ENCODE assay signal across 8 cellular contexts in genomic region chr1:103527331-103527730, GRCh38. TPM values are rescaled to one million over a fixed set of nuclear protein-coding genes. Genes with fewer than 3 reads are reported as not detected.
DNase-seq lines count a peak whose midpoint lies in the region; ATAC-seq and TF ChIP-seq lines count a peak whose summit lies in the region.

No MANE protein-coding gene starts in this region.

- H3K4me1 ChIP-seq in Caco-2 (no peaks in the 10 kb centered on the region), HUES48 (ENCODE audit: control insufficient read depth, insufficient read depth, low read length) (peaks cover 14% of the 10 kb centered on the region; the same call in 1 of the 2 replicates)

- no peak overlapping the region for H3K27ac ChIP-seq in HUES48 (ENCODE audit: low read depth, low read length)

- H3K27me3 ChIP-seq in Caco-2 (replicated peaks; ENCODE audit: control insufficient read depth, insufficient read depth, low read length): no peaks in the 10 kb centered on the region
- H3K27me3 ChIP-seq in HUES48 (ENCODE audit: control insufficient read depth, insufficient read depth, low read length): no peaks in the 10 kb centered on the region

- BruUV-seq in Caco-2 (replicated peaks; lab: Mats Ljungman, UMichigan): no TSS peak

- H3K9me3 Mint-ChIP-seq in Caco-2 (ENCODE audit: unreplicated experiment) (no peaks in the 10 kb centered on the region), nephron progenitor cell (peaks cover 12% of the 10 kb centered on the region)
- H3K9me3 Mint-ChIP-seq in central memory CD8-positive, alpha-beta T cell: no peaks in the 10 kb centered on the region

- peak overlapping the region; percentile 19 for H3K4me3 Mint-ChIP-seq in Caco-2 (ENCODE audit: unreplicated experiment)
- peak overlapping the region; percentile 96 for H3K4me3 Mint-ChIP-seq in central memory CD8-positive, alpha-beta T cell
- H3K4me3 Mint-ChIP-seq in nephron progenitor cell: peak overlapping the region; percentile 99

- POLR2A ChIA-PET in Caco-2 (lab: Charles Lee): no interaction called here

- DNase-seq in Caco-2: no peak
- DNase-seq in central memory CD8-positive, alpha-beta T cell (ENCODE audit: low spot score in 2 of 2): no peak
- no peak for DNase-seq in nephron progenitor cell
- DNase-seq in SIG-M5 treated with dmso at 0.1 percent for 504 hours (lab: John Stamatoyannopoulos, UW; ENCODE audit: unreplicated experiment): no peak
- DNase-seq in HK-2 (ENCODE audit: unreplicated experiment): no peak
- no peak for DNase-seq in NCI-H1436 (lab: John Stamatoyannopoulos, UW)

- H3K36me3 ChIP-seq in Caco-2 (ENCODE audit: control insufficient read depth, insufficient read depth, low read length) (no peaks in the 10 kb centered on the region), HUES48 (ENCODE audit: control insufficient read depth, insufficient read depth, low read length) (peaks cover 10% of the 10 kb centered on the region; the same call in 1 of the 2 replicates)

- CTCF ChIA-PET in Caco-2 (lab: Charles Lee): no interaction called here

- ATAC-seq in central memory CD8-positive, alpha-beta T cell (replicated peaks; ENCODE audit: extremely low read depth, poor library complexity, severe bottlenecking): no peak
- no peak for ATAC-seq in GM21786 (IDR thresholded peaks at IDR 0.05; ENCODE audit: unreplicated experiment)

- H3K4me3 ChIP-seq in Caco-2 (ENCODE audit: low read depth, low read length) (no peak overlapping the region), HUES48 (ENCODE audit: low read depth, low read length) (peak overlapping the region; percentile 100)

- intact Hi-C loops in Caco-2 (cut with micrococcal nuclease; ENCODE audit: unreplicated experiment): no loop called here

- H3K36me3 Mint-ChIP-seq in Caco-2 (ENCODE audit: insufficient read depth, unreplicated experiment) (peaks cover 10% of the 10 kb centered on the region), nephron progenitor cell (ENCODE audit: low read depth) (peaks cover 42% of the 10 kb centered on the region)
- H3K36me3 Mint-ChIP-seq in central memory CD8-positive, alpha-beta T cell (ENCODE audit: insufficient read depth): peaks cover 33% of the 10 kb centered on the region

- no peak for TF ChIP-seq CTCF in Caco-2 (IDR thresholded peaks at IDR 0.05; ENCODE audit: insufficient read depth in 1 of 2, low read depth in 1 of 2, low read length in 1 of 2, severe bottlenecking in 1 of 2, unreplicated experiment in 1 of 2)
- no peak for TF ChIP-seq CTCF in nephron progenitor cell (IDR thresholded peaks at IDR 0.05)

- no peak overlapping the region for H3K9ac ChIP-seq in HUES48 (ENCODE audit: low read depth, low read length)

- H3K27ac Mint-ChIP-seq in Caco-2 (ENCODE audit: unreplicated experiment) (no peak overlapping the region), nephron progenitor cell (no peak overlapping the region)
- H3K27ac Mint-ChIP-seq in central memory CD8-positive, alpha-beta T cell (ENCODE audit: low read depth): no peak overlapping the region

- no peaks in the 10 kb centered on the region for H3K9me3 ChIP-seq in Caco-2
- no peaks in the 10 kb centered on the region for H3K9me3 ChIP-seq in HUES48 (ENCODE audit: control insufficient read depth, insufficient read depth, low read length)

- H3K27me3 Mint-ChIP-seq in Caco-2 (ENCODE audit: insufficient read depth, unreplicated experiment) (no peaks in the 10 kb centered on the region), nephron progenitor cell (ENCODE audit: low read depth, poor library complexity) (no peaks in the 10 kb centered on the region)
- no peaks in the 10 kb centered on the region for H3K27me3 Mint-ChIP-seq in central memory CD8-positive, alpha-beta T cell

- H3K4me1 Mint-ChIP-seq in Caco-2 (ENCODE audit: low read depth, unreplicated experiment) (peaks cover 12% of the 10 kb centered on the region), nephron progenitor cell (peaks cover 24% of the 10 kb centered on the region)
- peaks cover 64% of the 10 kb centered on the region for H3K4me1 Mint-ChIP-seq in central memory CD8-positive, alpha-beta T cell

RNA-seq across cellular contexts. Expression of gene RNPC3, which starts 1.8 kb away (rescaled TPM):
- total RNA-seq in Caco-2 (2022): 8.1 and 9.1 TPM in 2 replicates

RNA-seq across cellular contexts. Expression of gene AMY2B, which starts 44.1 kb away (rescaled TPM):
- total RNA-seq in Caco-2 (2022): 0.16 and 0.25 TPM in 2 replicates

Comparison
In these comparisons a context has a peak if more than half of its experiments do, and no peak if none do; other contexts are left out.
1. H3K4me3 Mint-ChIP-seq: peak in every context shown above with its lines; median percentile 99 in nephron progenitor cell; 96 in central memory CD8-positive, alpha-beta T cell; 19 in Caco-2.